ENCODE assay signal across 1 cellular context in the genomic region with DNA sequence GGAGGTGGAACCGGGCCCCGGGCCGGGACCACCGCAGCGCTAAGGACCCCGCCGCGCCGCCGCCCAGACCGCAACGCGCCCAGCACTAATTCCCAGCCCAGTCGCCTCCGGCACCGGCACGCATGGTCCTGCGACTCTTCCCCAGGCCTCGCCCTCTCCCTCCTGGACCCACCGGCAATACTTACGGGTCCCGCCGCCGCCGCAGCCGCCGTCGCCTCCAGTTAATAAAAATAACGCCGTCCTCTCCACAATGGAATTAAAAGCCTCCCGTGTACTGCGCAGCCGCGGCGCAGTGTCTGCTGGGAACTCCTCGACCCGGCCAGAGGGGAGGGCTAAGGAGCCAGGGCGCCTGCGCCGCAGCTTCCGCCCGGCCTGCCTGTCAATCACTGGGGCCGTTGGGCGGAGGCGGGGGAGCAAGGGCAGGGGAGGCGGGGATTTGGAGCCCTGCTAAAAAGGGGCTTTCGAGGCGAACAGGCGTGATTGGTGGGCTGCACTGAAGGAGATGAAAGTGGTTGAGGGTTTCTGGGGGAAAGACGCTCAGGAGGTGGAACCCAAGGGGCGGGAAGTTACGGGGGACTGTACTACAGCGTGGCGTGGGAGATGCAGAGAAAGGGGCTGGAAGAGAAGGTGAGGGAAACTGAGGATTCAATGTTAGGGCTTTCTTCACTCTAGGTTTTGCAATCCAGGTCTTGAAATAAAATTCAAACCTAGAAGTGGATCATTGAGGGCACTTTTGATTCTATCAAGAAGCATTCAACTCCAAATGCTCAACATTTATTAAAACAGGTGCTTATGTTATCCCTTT.
A peak's percentile ranks its signal among the peaks of the same experiment; 100 is the strongest.
TF ChIP-seq lines count a peak whose summit lies in the region.

Gene ZNF281, minus strand, starts transcription at position 276 of the 805 bp plus-strand sequence. CDS start 331 bp downstream, outside the sequence.

TF ChIP-seq in HepG2, 621 proteins besides CTCF, POLR2A, EP300 and RAD21 (continued from another document and continues in another):
- peak; percentile 88 for TF ChIP-seq ZNF687 (CRISPR knock-in tag; IDR thresholded peaks at IDR 0.05)
- TF ChIP-seq HDAC1 (CRISPR knock-in tag; IDR thresholded peaks at IDR 0.05): peak; percentile 32; the same call in 1 of the 2 replicates
- peak; percentile 67 for TF ChIP-seq ZBTB25 (CRISPR knock-in tag; IDR thresholded peaks at IDR 0.05)
- no peak for TF ChIP-seq PHF5A (CRISPR knock-in tag; IDR thresholded peaks at IDR 0.05; ENCODE audit: low read depth, unreplicated experiment)
- TF ChIP-seq, protein P1, sequence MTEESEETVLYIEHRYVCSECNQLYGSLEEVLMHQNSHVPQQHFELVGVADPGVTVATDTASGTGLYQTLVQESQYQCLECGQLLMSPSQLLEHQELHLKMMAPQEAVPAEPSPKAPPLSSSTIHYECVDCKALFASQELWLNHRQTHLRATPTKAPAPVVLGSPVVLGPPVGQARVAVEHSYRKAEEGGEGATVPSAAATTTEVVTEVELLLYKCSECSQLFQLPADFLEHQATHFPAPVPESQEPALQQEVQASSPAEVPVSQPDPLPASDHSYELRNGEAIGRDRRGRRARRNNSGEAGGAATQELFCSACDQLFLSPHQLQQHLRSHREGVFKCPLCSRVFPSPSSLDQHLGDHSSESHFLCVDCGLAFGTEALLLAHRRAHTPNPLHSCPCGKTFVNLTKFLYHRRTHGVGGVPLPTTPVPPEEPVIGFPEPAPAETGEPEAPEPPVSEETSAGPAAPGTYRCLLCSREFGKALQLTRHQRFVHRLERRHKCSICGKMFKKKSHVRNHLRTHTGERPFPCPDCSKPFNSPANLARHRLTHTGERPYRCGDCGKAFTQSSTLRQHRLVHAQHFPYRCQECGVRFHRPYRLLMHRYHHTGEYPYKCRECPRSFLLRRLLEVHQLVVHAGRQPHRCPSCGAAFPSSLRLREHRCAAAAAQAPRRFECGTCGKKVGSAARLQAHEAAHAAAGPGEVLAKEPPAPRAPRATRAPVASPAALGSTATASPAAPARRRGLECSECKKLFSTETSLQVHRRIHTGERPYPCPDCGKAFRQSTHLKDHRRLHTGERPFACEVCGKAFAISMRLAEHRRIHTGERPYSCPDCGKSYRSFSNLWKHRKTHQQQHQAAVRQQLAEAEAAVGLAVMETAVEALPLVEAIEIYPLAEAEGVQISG (CRISPR knock-in tag; IDR thresholded peaks at IDR 0.05): 0 out of 2 replicates have a peak, but pooled peaks have one; percentile 52
- TF ChIP-seq ZNF749 (CRISPR knock-in tag; IDR thresholded peaks at IDR 0.05; ENCODE audit: borderline replicate concordance): peak; percentile 9; the same call in 1 of the 2 replicates
- no peak; the same call in 1 of the 2 replicates for TF ChIP-seq ZNF281 (CRISPR knock-in tag; IDR thresholded peaks at IDR 0.05; ENCODE audit: borderline replicate concordance)
- TF ChIP-seq ZSCAN25 (CRISPR knock-in tag; IDR thresholded peaks at IDR 0.05): no peak; the same call in 1 of the 2 replicates
- TF ChIP-seq GABPB1 (CRISPR knock-in tag; IDR thresholded peaks at IDR 0.05): peak; percentile 77
- peak; percentile 21 for TF ChIP-seq YY1 (IDR thresholded peaks at IDR 0.05; ENCODE audit: insufficient read depth, insufficient replicate concordance, low read depth, low read length)
- no peak for TF ChIP-seq ZNF773 (CRISPR knock-in tag; IDR thresholded peaks at IDR 0.05; ENCODE audit: borderline replicate concordance)
- TF ChIP-seq KMT2B (CRISPR knock-in tag; IDR thresholded peaks at IDR 0.05): peak; percentile 80; the same call in 1 of the 2 replicates
- TF ChIP-seq GRHL1 (CRISPR knock-in tag; conservative IDR thresholded peaks at IDR 0.05): no peak
- TF ChIP-seq ZNF816 (CRISPR knock-in tag; IDR thresholded peaks at IDR 0.05; ENCODE audit: borderline replicate concordance): no peak
- TF ChIP-seq FOXC1 (CRISPR knock-in tag; IDR thresholded peaks at IDR 0.05; ENCODE audit: borderline replicate concordance): peak; percentile 41; the same call in 1 of the 2 replicates
- TF ChIP-seq, protein P2, sequence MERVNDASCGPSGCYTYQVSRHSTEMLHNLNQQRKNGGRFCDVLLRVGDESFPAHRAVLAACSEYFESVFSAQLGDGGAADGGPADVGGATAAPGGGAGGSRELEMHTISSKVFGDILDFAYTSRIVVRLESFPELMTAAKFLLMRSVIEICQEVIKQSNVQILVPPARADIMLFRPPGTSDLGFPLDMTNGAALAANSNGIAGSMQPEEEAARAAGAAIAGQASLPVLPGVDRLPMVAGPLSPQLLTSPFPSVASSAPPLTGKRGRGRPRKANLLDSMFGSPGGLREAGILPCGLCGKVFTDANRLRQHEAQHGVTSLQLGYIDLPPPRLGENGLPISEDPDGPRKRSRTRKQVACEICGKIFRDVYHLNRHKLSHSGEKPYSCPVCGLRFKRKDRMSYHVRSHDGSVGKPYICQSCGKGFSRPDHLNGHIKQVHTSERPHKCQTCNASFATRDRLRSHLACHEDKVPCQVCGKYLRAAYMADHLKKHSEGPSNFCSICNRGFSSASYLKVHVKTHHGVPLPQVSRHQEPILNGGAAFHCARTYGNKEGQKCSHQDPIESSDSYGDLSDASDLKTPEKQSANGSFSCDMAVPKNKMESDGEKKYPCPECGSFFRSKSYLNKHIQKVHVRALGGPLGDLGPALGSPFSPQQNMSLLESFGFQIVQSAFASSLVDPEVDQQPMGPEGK (CRISPR knock-in tag; IDR thresholded peaks at IDR 0.05): peak; percentile 43; the same call in 1 of the 2 replicates
- TF ChIP-seq, protein P3, sequence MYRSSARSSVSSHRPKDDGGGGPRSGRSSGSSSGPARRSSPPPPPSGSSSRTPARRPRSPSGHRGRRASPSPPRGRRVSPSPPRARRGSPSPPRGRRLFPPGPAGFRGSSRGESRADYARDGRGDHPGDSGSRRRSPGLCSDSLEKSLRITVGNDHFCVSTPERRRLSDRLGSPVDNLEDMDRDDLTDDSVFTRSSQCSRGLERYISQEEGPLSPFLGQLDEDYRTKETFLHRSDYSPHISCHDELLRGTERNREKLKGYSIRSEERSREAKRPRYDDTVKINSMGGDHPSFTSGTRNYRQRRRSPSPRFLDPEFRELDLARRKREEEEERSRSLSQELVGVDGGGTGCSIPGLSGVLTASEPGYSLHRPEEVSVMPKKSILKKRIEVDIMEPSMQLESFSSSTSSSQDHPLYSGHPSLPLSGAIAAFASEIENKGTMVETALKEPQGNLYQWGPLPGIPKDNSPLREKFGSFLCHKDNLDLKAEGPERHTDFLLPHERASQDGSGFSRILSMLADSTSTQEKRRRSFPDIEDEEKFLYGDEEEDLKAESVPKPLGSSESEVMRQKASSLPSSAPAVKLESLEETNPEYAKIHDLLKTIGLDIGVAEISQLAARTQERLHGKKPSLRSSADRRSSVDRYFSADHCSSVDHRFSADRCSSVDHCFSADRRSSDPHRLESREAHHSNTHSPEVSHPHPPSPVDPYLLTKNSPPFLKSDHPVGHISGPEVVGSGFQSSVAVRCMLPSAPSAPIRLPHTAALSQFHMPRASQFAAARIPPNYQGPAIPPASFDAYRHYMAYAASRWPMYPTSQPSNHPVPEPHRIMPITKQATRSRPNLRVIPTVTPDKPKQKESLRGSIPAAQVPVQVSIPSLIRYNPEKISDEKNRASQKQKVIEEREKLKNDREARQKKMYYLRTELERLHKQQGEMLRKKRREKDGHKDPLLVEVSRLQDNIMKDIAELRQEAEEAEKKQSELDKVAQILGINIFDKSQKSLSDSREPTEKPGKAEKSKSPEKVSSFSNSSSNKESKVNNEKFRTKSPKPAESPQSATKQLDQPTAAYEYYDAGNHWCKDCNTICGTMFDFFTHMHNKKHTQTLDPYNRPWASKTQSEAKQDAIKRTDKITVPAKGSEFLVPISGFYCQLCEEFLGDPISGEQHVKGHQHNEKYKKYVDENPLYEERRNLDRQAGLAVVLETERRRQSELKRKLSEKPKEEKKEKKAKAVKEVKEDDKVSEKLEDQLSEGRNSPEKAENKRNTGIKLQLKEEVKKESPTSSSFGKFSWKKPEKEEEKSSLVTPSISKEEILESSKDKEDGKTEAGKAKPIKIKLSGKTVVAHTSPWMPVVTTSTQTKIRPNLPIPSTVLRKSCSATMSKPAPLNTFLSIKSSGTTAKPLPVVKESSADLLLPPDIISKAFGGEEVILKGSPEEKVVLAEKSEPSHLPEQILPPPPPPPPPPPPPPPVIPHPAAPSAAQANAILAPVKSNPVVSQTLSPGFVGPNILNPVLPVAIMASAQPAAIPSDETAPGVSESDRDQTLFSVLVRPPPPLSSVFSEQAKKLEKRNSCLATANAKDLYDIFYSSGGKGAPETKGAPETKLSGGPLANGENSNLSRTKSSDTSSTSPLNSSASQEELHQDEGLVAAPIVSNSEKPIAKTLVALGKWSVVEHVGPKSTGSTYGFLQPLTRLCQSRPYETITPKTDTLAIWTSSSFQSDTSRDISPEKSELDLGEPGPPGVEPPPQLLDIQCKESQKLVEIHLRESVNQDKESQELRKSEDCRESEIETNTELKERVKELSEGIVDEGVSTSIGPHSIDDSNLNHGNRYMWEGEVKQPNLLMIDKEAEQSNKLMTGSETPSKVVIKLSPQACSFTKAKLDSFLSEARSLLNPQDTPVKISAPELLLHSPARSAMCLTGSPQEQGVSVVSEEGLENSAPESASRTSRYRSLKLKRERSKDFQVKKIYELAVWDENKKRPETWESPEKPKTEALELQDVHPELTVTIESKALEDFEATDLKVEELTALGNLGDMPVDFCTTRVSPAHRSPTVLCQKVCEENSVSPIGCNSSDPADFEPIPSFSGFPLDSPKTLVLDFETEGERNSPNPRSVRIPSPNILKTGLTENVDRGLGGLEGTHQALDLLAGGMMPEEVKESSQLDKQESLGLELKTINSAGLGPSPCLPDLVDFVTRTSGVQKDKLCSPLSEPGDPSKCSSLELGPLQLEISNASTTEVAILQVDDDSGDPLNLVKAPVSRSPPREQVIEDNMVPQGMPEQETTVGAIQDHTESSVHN (CRISPR knock-in tag; IDR thresholded peaks at IDR 0.05): no peak
- 0 out of 2 replicates have a peak, but pooled peaks have one; percentile 30 for TF ChIP-seq TEAD2 (CRISPR knock-in tag; IDR thresholded peaks at IDR 0.05)
- peak; percentile 29; the same call in 1 of the 2 replicates for TF ChIP-seq ZNF792 (CRISPR knock-in tag; IDR thresholded peaks at IDR 0.05)
- peak; percentile 93 for TF ChIP-seq RBFOX2 (IDR thresholded peaks at IDR 0.05; ENCODE audit: low read depth, low read length)
- peak; percentile 42; the same call in 1 of the 2 replicates for TF ChIP-seq ZNF232 (CRISPR knock-in tag; IDR thresholded peaks at IDR 0.05; ENCODE audit: borderline replicate concordance)
- no peak for TF ChIP-seq RNF2 (conservative IDR thresholded peaks at IDR 0.05; ENCODE audit: low read depth)
